Comparison of ENCODE assay signal across 16 cellular contexts in genomic region chr15:100029868-100030479, GRCh38.
DNase-seq lines count a peak whose midpoint lies in the region; ATAC-seq and TF ChIP-seq lines count a peak whose summit lies in the region.
"Had no signal": no experiment of that assay in that cellular context is flagged by ENCODE, and none has a peak within 500 bp of the region (broad histone marks: within the 10 kb centered on the region; RNA-seq: fewer than 3 reads in every experiment).

No MANE protein-coding gene starts in this region.

- H3K4me3 ChIP-seq in breast epithelium: no peak overlapping the region
- H3K4me3 ChIP-seq in body of pancreas: no peak overlapping the region
- no peak overlapping the region for H3K4me3 ChIP-seq in tibial artery
- H3K4me3 ChIP-seq: BLaER1, GM12878 had no signal

- ATAC-seq in body of pancreas: no peak
- ATAC-seq in GM21723 (IDR thresholded peaks at IDR 0.05; ENCODE audit: unreplicated experiment): no peak
- no peak for ATAC-seq in HG03139 (IDR thresholded peaks at IDR 0.05; ENCODE audit: unreplicated experiment)
- ATAC-seq: GM12878 had no signal

- H3K4me1 Mint-ChIP-seq in MCF 10A (ENCODE audit: insufficient read depth, unreplicated experiment) (peaks cover 28% of the 10 kb centered on the region), neural crest cell (no peaks in the 10 kb centered on the region)
- H3K4me1 Mint-ChIP-seq: CD4-positive, CD25-positive, alpha-beta regulatory T cell; H9 had no signal

- no peaks in the 10 kb centered on the region for H3K36me3 ChIP-seq in breast epithelium
- H3K36me3 ChIP-seq in body of pancreas (replicated peaks in 1 of 2; ENCODE audit: insufficient read depth in 1 of 2, low read depth in 2 of 2): no peaks in the 10 kb centered on the region
- no peaks in the 10 kb centered on the region for H3K36me3 ChIP-seq in tibial artery

- CTCF ChIA-PET in MCF 10A (lab: Yijun Ruan, JAX): interaction anchor here (0.5 to 0.6 kb wide), 3 partner anchors 13 to 85 kb away, joined by 3 to 4 read pairs (median 3); no protein-coding TSS in a partner anchor

- intact Hi-C loops in MCF 10A (cut with micrococcal nuclease): loop anchor here (5.0 kb wide), 1 partner anchor 63 kb away; no protein-coding TSS in a partner anchor
- intact Hi-C loops in breast epithelium (cut with DNase I; ENCODE audit: low total_unique reads): no loop called here
- intact Hi-C loops in body of pancreas (cut with DNase I): no loop called here
- intact Hi-C loops in tibial artery (cut with DNase I; ENCODE audit: low total_unique reads): loop anchor here (10.0 kb wide), 1 partner anchor 95 kb away; no protein-coding TSS in a partner anchor

- H3K27me3 Mint-ChIP-seq in MCF 10A (ENCODE audit: insufficient read depth, unreplicated experiment): no peaks in the 10 kb centered on the region
- H3K27me3 Mint-ChIP-seq in neural crest cell (ENCODE audit: low read depth): no peaks in the 10 kb centered on the region
- H3K27me3 Mint-ChIP-seq: CD4-positive, CD25-positive, alpha-beta regulatory T cell had no signal

- H3K9me3 ChIP-seq in breast epithelium (no peaks in the 10 kb centered on the region), body of pancreas (no peaks in the 10 kb centered on the region), tibial artery (peaks cover 0 to 2% (median 0%) of the 10 kb centered on the region in 3 donors)

- H3K9me3 Mint-ChIP-seq in MCF 10A (ENCODE audit: unreplicated experiment) (peaks cover 7% of the 10 kb centered on the region), neural crest cell (peaks cover 14% of the 10 kb centered on the region)

- DNase-seq in MCF 10A (ENCODE audit: unreplicated experiment) (no peak), breast epithelium (ENCODE audit: low spot score in 2 of 2) (no peak), body of pancreas (peak in 3 of 4 donors; percentile 19 to 51 (median 35)), neural crest cell (ENCODE audit: low read depth, low spot score) (no peak), tibial artery (peak in 1 of 2 donors; percentile 40)
- DNase-seq in activated CD4-positive, CD25-positive, alpha-beta regulatory T cell (lab: John Stamatoyannopoulos, UW): no peak
- DNase-seq: AML-193; CD4-positive, CD25-positive, alpha-beta regulatory T cell; DMS79; GOT3; H9 had no signal

- no peak for TF ChIP-seq CTCF in MCF 10A (IDR thresholded peaks at IDR 0.05; ENCODE audit: unreplicated experiment)
- TF ChIP-seq CTCF in breast epithelium (IDR thresholded peaks at IDR 0.05): no peak
- no peak for TF ChIP-seq CTCF in body of pancreas (IDR thresholded peaks at IDR 0.05)
- no peak for TF ChIP-seq CTCF in neural crest cell (conservative IDR thresholded peaks at IDR 0.05)
- TF ChIP-seq CTCF in tibial artery (IDR thresholded peaks at IDR 0.05): no peak

- WGBS in body of pancreas, 2 donors: 53 to 62% methylated on average over 9 of the region's 9 CpGs

- H3K36me3 Mint-ChIP-seq in MCF 10A (ENCODE audit: insufficient read depth, unreplicated experiment): no peaks in the 10 kb centered on the region
- H3K36me3 Mint-ChIP-seq in neural crest cell (ENCODE audit: low read depth): no peaks in the 10 kb centered on the region

- no peak overlapping the region for H3K4me3 Mint-ChIP-seq in MCF 10A (ENCODE audit: unreplicated experiment)
- no peak overlapping the region for H3K4me3 Mint-ChIP-seq in neural crest cell
- H3K4me3 Mint-ChIP-seq: CD4-positive, CD25-positive, alpha-beta regulatory T cell; H9 had no signal

- H3K27ac ChIP-seq in breast epithelium (no peak overlapping the region), body of pancreas (peak overlapping the region in 2 of 4 donors; percentile 47 to 48), tibial artery (peak overlapping the region; percentile 1 to 24)
- H3K27ac ChIP-seq: 22Rv1, BLaER1 had no signal

- POLR2A ChIA-PET in MCF 10A (lab: Yijun Ruan, JAX): interaction anchor here (1.4 kb wide), 1 partner anchor 13 kb away, joined by 4 read pairs; no protein-coding TSS in a partner anchor

- no TSS peak for BruUV-seq in MCF 10A (replicated peaks; lab: Mats Ljungman, UMichigan)

- no peak for TF ChIP-seq POLR2A in breast epithelium (IDR thresholded peaks at IDR 0.05)
- TF ChIP-seq POLR2A in body of pancreas (IDR thresholded peaks at IDR 0.05): no peak

- H3K4me1 ChIP-seq in breast epithelium (no peaks in the 10 kb centered on the region), body of pancreas (peaks cover 66% of the 10 kb centered on the region), tibial artery (peaks cover 0 to 61% (median 46%) of the 10 kb centered on the region in 4 donors)
- H3K4me1 ChIP-seq: BLaER1 had no signal

- H3K27me3 ChIP-seq in breast epithelium: no peaks in the 10 kb centered on the region
- H3K27me3 ChIP-seq in body of pancreas: no peaks in the 10 kb centered on the region
- no peaks in the 10 kb centered on the region for H3K27me3 ChIP-seq in tibial artery
- H3K27me3 ChIP-seq: BLaER1 had no signal

- H3K27ac Mint-ChIP-seq in MCF 10A (ENCODE audit: low read depth, unreplicated experiment): peak overlapping the region; percentile 16
- peak overlapping the region; percentile 27 for H3K27ac Mint-ChIP-seq in neural crest cell (ENCODE audit: unreplicated experiment)
- H3K27ac Mint-ChIP-seq: H9 had no signal

Comparison
In these comparisons a context has a peak if more than half of its experiments do, and no peak if none do; other contexts are left out.
1. intact Hi-C loops: an anchor here in MCF 10A (5.0 kb wide) and tibial artery (10.0 kb wide); none called in breast epithelium and body of pancreas.
2. DNase-seq: peak in body of pancreas (3 of 4); none in MCF 10A (single experiment), breast epithelium (0 of 2), neural crest cell (single experiment) and activated CD4-positive, CD25-positive, alpha-beta regulatory T cell (0 of 4).
3. H3K27ac ChIP-seq: peak in tibial artery (2 of 2); none in breast epithelium (0 of 2).